ENCODE assay signal across 30 cellular contexts in the genomic region with DNA sequence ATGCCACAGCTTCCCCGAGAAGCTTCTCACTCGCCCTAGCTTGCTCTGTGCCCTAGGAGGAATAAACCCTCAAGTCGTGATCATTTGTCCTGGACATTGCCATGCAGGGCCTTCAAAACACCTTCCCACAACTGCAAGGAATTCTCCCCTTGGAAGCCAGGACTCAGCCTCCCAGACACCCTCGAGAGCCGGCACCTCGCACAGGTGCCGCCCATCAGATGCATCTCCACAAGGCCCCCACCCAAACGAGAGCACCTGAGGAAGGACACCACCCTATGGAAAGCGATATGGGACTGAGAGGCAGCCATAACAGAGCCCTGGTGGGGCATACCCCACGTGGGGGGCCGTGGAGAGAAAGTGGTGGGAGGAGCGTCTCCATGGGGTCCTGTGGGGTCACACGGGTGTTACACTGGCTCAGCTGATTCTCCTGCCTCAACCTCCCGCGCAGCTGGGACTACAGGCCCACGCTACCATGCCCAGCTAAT.
"Had no signal": no experiment of that assay in that cellular context is flagged by ENCODE, and none has a peak within 500 bp of the region (broad histone marks: within the 10 kb centered on the region; RNA-seq: fewer than 3 reads in every experiment).

No MANE protein-coding gene starts in this region.

- ATAC-seq: left cardiac atrium; left lobe of liver; left ventricle myocardium superior; natural killer cell; right cardiac atrium; sciatic nerve; stimulated activated naive B cell treated with anti-CD40 and anti-IgM and Interleukin-4, amounts not matched to agents 10 μg/mL and 1 μg/mL and 100 μg/mL, for 72 hours; stimulated activated naive CD8-positive, alpha-beta T cell treated with anti-CD3 and anti-CD28 coated beads, Interleukin-15, Interleukin-2, amounts not matched to agents 100 U/mL and 50 U/mL, for 24 hours; upper lobe of right lung had no signal

- H3K27me3 ChIP-seq: neural progenitor cell, ovary, suprapubic skin, upper lobe of right lung, uterus had no signal

- H3K27ac ChIP-seq: lower lobe of right lung, neural progenitor cell, ovary, prostate gland, skin epidermis, suprapubic skin, thoracic aorta, tibial artery, upper lobe of right lung, uterus had no signal

- DNase-seq: hippocampal formation; kidney glomerular epithelial cell; left cardiac atrium; left ventricle myocardium superior; lower lobe of right lung; mammary epithelial cell; mesenchymal stem cell; naive B cell; natural killer cell; nephron progenitor cell; ovary; retina; right cardiac atrium; stimulated activated CD4-positive, alpha-beta T cell treated with anti-CD3 and anti-CD28 coated beads, Interleukin-12 subunit alpha, Interleukin-12 subunit beta, amount 100 ng/mL, for 4 hours; stimulated activated CD4-positive, alpha-beta T cell treated with anti-CD3 and anti-CD28 coated beads, Interleukin-15, amount 100 ng/mL, for 24 hours; stimulated activated CD4-positive, alpha-beta T cell treated with anti-CD3 and anti-CD28 coated beads, Interleukin-2, amount 100 ng/mL, for 24 hours; stimulated activated CD4-positive, alpha-beta T cell treated with anti-CD3 and anti-CD28 coated beads, Interleukin-4, amount 100 ng/mL, for 1 hour; stimulated activated naive B cell treated with anti-CD40 and anti-IgM and Interleukin-4, amounts not matched to agents 10 μg/mL and 1 μg/mL and 100 μg/mL, for 72 hours; stimulated activated naive CD8-positive, alpha-beta T cell treated with anti-CD3 and anti-CD28 coated beads, Interleukin-15, Interleukin-2, amounts not matched to agents 100 U/mL and 50 U/mL, for 24 hours; tibial artery; trophoblast cell; upper lobe of right lung; uterus had no signal

- H3K9me3 ChIP-seq: lower lobe of right lung, ovary, prostate gland, suprapubic skin, thoracic aorta, tibial artery, upper lobe of right lung, uterus had no signal

- H3K36me3 ChIP-seq: lower lobe of right lung, neural progenitor cell, ovary, prostate gland, suprapubic skin, thoracic aorta, tibial artery, upper lobe of right lung, uterus had no signal

- H3K9ac ChIP-seq: neural progenitor cell had no signal

- H2AFZ ChIP-seq: neural progenitor cell had no signal

- H3K4me2 ChIP-seq: neural progenitor cell had no signal

- H3K4me3 ChIP-seq: lower lobe of right lung, neural progenitor cell, ovary, prostate gland, skin epidermis, suprapubic skin, thoracic aorta, tibial artery, upper lobe of right lung, uterus had no signal

- H3K4me1 ChIP-seq: lower lobe of right lung, prostate gland, suprapubic skin, tibial artery, upper lobe of right lung, uterus had no signal
